Comparison of ENCODE assay signal across 13 cellular contexts in genomic region chr11:976431-977160, GRCh38. TPM values are rescaled to one million over a fixed set of nuclear protein-coding genes. Genes with fewer than 3 reads are reported as not detected.
DNase-seq lines count a peak whose midpoint lies in the region; ATAC-seq and TF ChIP-seq lines count a peak whose summit lies in the region.
"Had no signal": no experiment of that assay in that cellular context is flagged by ENCODE, and none has a peak within 500 bp of the region (broad histone marks: within the 10 kb centered on the region; RNA-seq: fewer than 3 reads in every experiment).

No MANE protein-coding gene starts in this region.

- CTCF ChIA-PET in activated naive CD4-positive, alpha-beta T cell treated with anti-CD3 and anti-CD28 coated beads, Interleukin-2, amount 10 ng/mL, durations not matched to agents 7 days and 5 days (lab: Charles Lee), result no interaction called here
- CTCF ChIA-PET in activated CD8-positive, alpha-beta T cell treated with anti-CD3 and anti-CD28 coated beads for 36 hours (lab: Charles Lee), result interaction anchor here (1.5 kb wide), 1 partner anchor 101 kb away, joined by 3 read pairs; no protein-coding TSS in a partner anchor

- no peak overlapping the region for H3K4me3 Mint-ChIP-seq in activated naive CD4-positive, alpha-beta T cell treated with anti-CD3 and anti-CD28 coated beads, Interleukin-2, amount 10 ng/mL, durations not matched to agents 7 days and 5 days
- H3K4me3 Mint-ChIP-seq in activated CD8-positive, alpha-beta T cell treated with anti-CD3 and anti-CD28 coated beads for 36 hours, result no peak overlapping the region
- H3K4me3 Mint-ChIP-seq: dendritic cell treated with granulocyte-macrophage colony-stimulating factor and Interleukin-4, amounts not matched to agents 40 ng/mL and 50 ng/mL, for 4 days; nephron progenitor cell had no signal

- POLR2A ChIA-PET in activated CD8-positive, alpha-beta T cell treated with anti-CD3 and anti-CD28 coated beads for 36 hours (lab: Charles Lee), result no interaction called here

- peaks cover 18% of the 10 kb centered on the region for H3K4me1 Mint-ChIP-seq in activated naive CD4-positive, alpha-beta T cell treated with anti-CD3 and anti-CD28 coated beads, Interleukin-2, amount 10 ng/mL, durations not matched to agents 7 days and 5 days
- peaks cover 20% of the 10 kb centered on the region for H3K4me1 Mint-ChIP-seq in activated CD8-positive, alpha-beta T cell treated with anti-CD3 and anti-CD28 coated beads for 36 hours (ENCODE audit: low read depth)

- ATAC-seq in activated CD8-positive, alpha-beta T cell treated with anti-CD3 and anti-CD28 coated beads for 36 hours, result peak; percentile 58
- ATAC-seq in GM18511 (IDR thresholded peaks at IDR 0.05; ENCODE audit: unreplicated experiment), result no peak
- ATAC-seq in HG03442 (IDR thresholded peaks at IDR 0.05; ENCODE audit: unreplicated experiment), result no peak
- ATAC-seq: GM12878 had no signal

- peaks cover 37% of the 10 kb centered on the region for H3K36me3 Mint-ChIP-seq in activated naive CD4-positive, alpha-beta T cell treated with anti-CD3 and anti-CD28 coated beads, Interleukin-2, amount 10 ng/mL, durations not matched to agents 7 days and 5 days
- peaks cover 19% of the 10 kb centered on the region for H3K36me3 Mint-ChIP-seq in activated CD8-positive, alpha-beta T cell treated with anti-CD3 and anti-CD28 coated beads for 36 hours (ENCODE audit: low read depth)

- DNase-seq in activated naive CD4-positive, alpha-beta T cell treated with anti-CD3 and anti-CD28 coated beads, Interleukin-2, amount 10 ng/mL, durations not matched to agents 7 days and 5 days, result peak; percentile 32
- DNase-seq in activated naive CD4-positive, alpha-beta T cell treated with anti-CD3 and anti-CD28 coated beads, Interleukin-2, amount 50 U/mL, for 16 hours, result no peak
- peak; percentile 42 for DNase-seq in activated CD8-positive, alpha-beta T cell treated with anti-CD3 and anti-CD28 coated beads for 36 hours
- peak; percentile 40 to 89 (median 78) for DNase-seq in head of caudate nucleus
- DNase-seq in stromal cell of bone marrow (ENCODE audit: low read depth), result peak; percentile 10
- no peak for DNase-seq in stimulated activated naive CD4-positive, alpha-beta T cell (lab: John Stamatoyannopoulos, UW)

- intact Hi-C loops in activated CD8-positive, alpha-beta T cell treated with anti-CD3 and anti-CD28 coated beads for 36 hours (cut with micrococcal nuclease), result no loop called here
- intact Hi-C loops in head of caudate nucleus (cut with DNase I), result loop anchor here (5.0 kb wide), 1 partner anchor 49 kb away; the partner anchor contains the start of gene AP2A2

- no peaks in the 10 kb centered on the region for H3K9me3 Mint-ChIP-seq in activated naive CD4-positive, alpha-beta T cell treated with anti-CD3 and anti-CD28 coated beads, Interleukin-2, amount 10 ng/mL, durations not matched to agents 7 days and 5 days
- H3K9me3 Mint-ChIP-seq in activated CD8-positive, alpha-beta T cell treated with anti-CD3 and anti-CD28 coated beads for 36 hours, result no peaks in the 10 kb centered on the region
- H3K9me3 Mint-ChIP-seq: dendritic cell treated with granulocyte-macrophage colony-stimulating factor and Interleukin-4, amounts not matched to agents 40 ng/mL and 50 ng/mL, for 4 days; nephron progenitor cell had no signal

- no peaks in the 10 kb centered on the region for H3K27me3 Mint-ChIP-seq in activated naive CD4-positive, alpha-beta T cell treated with anti-CD3 and anti-CD28 coated beads, Interleukin-2, amount 10 ng/mL, durations not matched to agents 7 days and 5 days
- H3K27me3 Mint-ChIP-seq in activated CD8-positive, alpha-beta T cell treated with anti-CD3 and anti-CD28 coated beads for 36 hours, result no peaks in the 10 kb centered on the region
- H3K27me3 Mint-ChIP-seq: dendritic cell treated with granulocyte-macrophage colony-stimulating factor and Interleukin-4, amounts not matched to agents 40 ng/mL and 50 ng/mL, for 4 days had no signal

- H3K27ac Mint-ChIP-seq in activated naive CD4-positive, alpha-beta T cell treated with anti-CD3 and anti-CD28 coated beads, Interleukin-2, amount 10 ng/mL, durations not matched to agents 7 days and 5 days, result no peak overlapping the region
- H3K27ac Mint-ChIP-seq in activated CD8-positive, alpha-beta T cell treated with anti-CD3 and anti-CD28 coated beads for 36 hours, result peak overlapping the region; percentile 17
- H3K27ac Mint-ChIP-seq: dendritic cell treated with granulocyte-macrophage colony-stimulating factor and Interleukin-4, amounts not matched to agents 40 ng/mL and 50 ng/mL, for 4 days had no signal

- no peak for TF ChIP-seq CTCF in activated CD8-positive, alpha-beta T cell treated with anti-CD3 and anti-CD28 coated beads for 36 hours (IDR thresholded peaks at IDR 0.05)

RNA-seq across cellular contexts. Expression of gene AP2A2, which starts 50.9 kb away (rescaled TPM):
- 10 to 100 TPM; 34.0 to 34.6 TPM for total RNA-seq in activated CD8-positive, alpha-beta T cell treated with anti-CD3 and anti-CD28 coated beads for 36 hours

RNA-seq across cellular contexts. Expression of gene MUC6, which starts 59.9 kb away (rescaled TPM):
- total RNA-seq in activated CD8-positive, alpha-beta T cell treated with anti-CD3 and anti-CD28 coated beads for 36 hours, result not detected
- total RNA-seq: T-helper 1 cell treated with Interleukin-12 subunit alpha and Interleukin-12 subunit beta and Interleukin-4 antibody, amounts not matched to agents 30 ng/mL and 1 ng/mL, for 36 hours; vagina had no signal

Comparison
In these comparisons a context has a peak if more than half of its experiments do, and no peak if none do; other contexts are left out.
1. DNase-seq: peak in activated naive CD4-positive, alpha-beta T cell treated with anti-CD3 and anti-CD28 coated beads, Interleukin-2, amount 10 ng/mL, durations not matched to agents 7 days and 5 days (single experiment), activated CD8-positive, alpha-beta T cell treated with anti-CD3 and anti-CD28 coated beads for 36 hours (single experiment), head of caudate nucleus (42 of 42) and stromal cell of bone marrow (single experiment); none in activated naive CD4-positive, alpha-beta T cell treated with anti-CD3 and anti-CD28 coated beads, Interleukin-2, amount 50 U/mL, for 16 hours (single experiment) and stimulated activated naive CD4-positive, alpha-beta T cell (0 of 6).